Comparison of ENCODE assay signal across 24 cellular contexts in the genomic region with DNA sequence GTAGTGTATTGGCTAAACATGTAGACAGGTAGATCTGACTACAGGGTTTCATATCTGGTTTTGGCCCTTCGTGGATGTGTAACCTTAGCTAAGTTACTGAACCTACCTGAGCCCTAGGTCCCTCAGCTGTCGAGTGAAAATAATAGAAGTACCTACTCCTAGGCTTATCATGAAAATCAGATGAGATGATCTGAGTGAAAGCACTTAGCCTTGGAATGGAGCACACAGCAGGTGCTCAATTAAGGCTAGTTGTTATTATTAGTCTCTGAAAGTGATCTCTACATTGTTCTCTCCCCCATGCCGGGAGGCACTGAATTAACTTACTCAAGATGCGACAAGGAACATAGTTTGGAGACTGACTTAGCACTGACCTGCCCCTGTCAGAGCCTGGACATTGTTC.
DNase-seq lines count a peak whose midpoint lies in the region; ATAC-seq and TF ChIP-seq lines count a peak whose summit lies in the region.
"Had no signal": no experiment of that assay in that cellular context is flagged by ENCODE, and none has a peak within 500 bp of the region (broad histone marks: within the 10 kb centered on the region; RNA-seq: fewer than 3 reads in every experiment).

No MANE protein-coding gene starts in this region.

- H3K4me3 ChIP-seq in OCI-LY1 (ENCODE audit: low read depth, low read length, poor library complexity, severe bottlenecking) (no peak overlapping the region), iPS DF 6.9 (ENCODE audit: low read length) (no peak overlapping the region), stomach (no peak overlapping the region)
- H3K4me3 ChIP-seq: colonic mucosa, HAP-1, lung had no signal

- H3K9me3 ChIP-seq in OCI-LY1 (ENCODE audit: low read length), result no peaks in the 10 kb centered on the region
- no peaks in the 10 kb centered on the region for H3K9me3 ChIP-seq in iPS DF 6.9 (ENCODE audit: control insufficient read depth, insufficient read depth, low read length)
- no peaks in the 10 kb centered on the region for H3K9me3 ChIP-seq in stomach
- H3K9me3 ChIP-seq: BE2C, colonic mucosa, HAP-1, neutrophil had no signal

- no peak for ATAC-seq in stimulated activated naive CD8-positive, alpha-beta T cell treated with anti-CD3 and anti-CD28 coated beads, Interleukin-15, amount 100 ng/mL, for 72 hours
- ATAC-seq in HG03196 (IDR thresholded peaks at IDR 0.05; ENCODE audit: unreplicated experiment), result no peak
- ATAC-seq: effector memory CD8-positive, alpha-beta T cell; esophagus mucosa had no signal

- H3K4me3 Mint-ChIP-seq in stimulated activated naive CD8-positive, alpha-beta T cell treated with anti-CD3 and anti-CD28 coated beads, Interleukin-15, Interleukin-2, amounts not matched to agents 100 ng/mL and 50 ng/mL, for 24 hours, result no peak overlapping the region
- no peak overlapping the region for H3K4me3 Mint-ChIP-seq in stimulated activated naive CD8-positive, alpha-beta T cell treated with anti-CD3 and anti-CD28 coated beads, Interleukin-15, amount 100 ng/mL, for 72 hours
- H3K4me3 Mint-ChIP-seq: activated CD4-positive, alpha-beta T cell treated with anti-CD3 and anti-CD28 coated beads, Interleukin-2, amount 10 ng/mL, durations not matched to agents 24 days and 14 days; activated T-cell treated with anti-CD3 and anti-CD28 coated beads, Interleukin-2, amount 50 U/mL, for 4 hours; effector memory CD8-positive, alpha-beta T cell had no signal

- H3K4me2 ChIP-seq in OCI-LY1 (ENCODE audit: low read length), result no peak overlapping the region

- H3K36me3 Mint-ChIP-seq in stimulated activated naive CD8-positive, alpha-beta T cell treated with anti-CD3 and anti-CD28 coated beads, Interleukin-15, Interleukin-2, amounts not matched to agents 100 ng/mL and 50 ng/mL, for 24 hours (ENCODE audit: low read depth), result no peaks in the 10 kb centered on the region

- H3K9me2 ChIP-seq in OCI-LY1 (ENCODE audit: low read depth, low read length), result no peaks in the 10 kb centered on the region

- H3K27me3 Mint-ChIP-seq in stimulated activated naive CD8-positive, alpha-beta T cell treated with anti-CD3 and anti-CD28 coated beads, Interleukin-15, Interleukin-2, amounts not matched to agents 100 ng/mL and 50 ng/mL, for 24 hours, result no peaks in the 10 kb centered on the region
- no peaks in the 10 kb centered on the region for H3K27me3 Mint-ChIP-seq in stimulated activated naive CD8-positive, alpha-beta T cell treated with anti-CD3 and anti-CD28 coated beads, Interleukin-15, amount 100 ng/mL, for 72 hours
- H3K27me3 Mint-ChIP-seq: activated CD4-positive, alpha-beta T cell treated with anti-CD3 and anti-CD28 coated beads, Interleukin-2, amount 10 ng/mL, durations not matched to agents 24 days and 14 days; effector memory CD8-positive, alpha-beta T cell had no signal

- no peak for TF ChIP-seq POLR2A in stomach (IDR thresholded peaks at IDR 0.05)

- no CpG with 5 or more reads among the region's 4 CpGs for WGBS in iPS DF 6.9 (ENCODE audit: insufficient coverage, insufficient read length)
- 73 to 86% (median 85%) methylated on average over 4 of the region's 4 CpGs for WGBS in stomach, 5 donors

- H3K27me3 ChIP-seq in OCI-LY1 (ENCODE audit: insufficient read depth, low read length) (no peaks in the 10 kb centered on the region), iPS DF 6.9 (ENCODE audit: control insufficient read depth, insufficient read depth, low read length) (no peaks in the 10 kb centered on the region), stomach (no peaks in the 10 kb centered on the region)
- H3K27me3 ChIP-seq: BE2C, colonic mucosa, neutrophil had no signal

- no peaks in the 10 kb centered on the region for H4K20me1 ChIP-seq in OCI-LY1 (ENCODE audit: insufficient read depth, low read length)

- no peaks in the 10 kb centered on the region for H3K36me3 ChIP-seq in OCI-LY1 (ENCODE audit: insufficient read depth, low read length)
- H3K36me3 ChIP-seq in iPS DF 6.9 (ENCODE audit: control insufficient read depth, insufficient read depth, low read length), result no peaks in the 10 kb centered on the region
- H3K36me3 ChIP-seq in stomach, result no peaks in the 10 kb centered on the region
- H3K36me3 ChIP-seq: BE2C, colonic mucosa, HAP-1, neutrophil had no signal

- DNase-seq in stimulated activated naive CD8-positive, alpha-beta T cell treated with anti-CD3 and anti-CD28 coated beads, Interleukin-15, amount 100 ng/mL, for 72 hours, result no peak
- DNase-seq in iPS DF 6.9 (ENCODE audit: low read depth, low spot score) (peak; percentile 89), NCI-H1694 treated with DMSO at 0.1 percent for 48 hours (lab: John Stamatoyannopoulos, UW) (no peak), stomach (no peak), SW 1271 (lab: John Stamatoyannopoulos, UW) (no peak)
- DNase-seq: activated naive CD4-positive, alpha-beta T cell treated with Interleukin-2 at 50 U/mL for 16 hours; activated T-cell treated with anti-CD3 and anti-CD28 coated beads, Interleukin-2, amount 50 U/mL, for 4 hours; amniotic stem cell; BE2C; colonic mucosa; effector memory CD8-positive, alpha-beta T cell; GDM1; NCI-H146; NCI-H69; stimulated activated CD8-positive, alpha-beta memory T cell treated with anti-CD3 and anti-CD28 coated beads, Interleukin-4, amount 100 ng/mL, for 48 hours had no signal

- peak overlapping the region; percentile 42; the same call in 1 of the 2 replicates for H2AFZ ChIP-seq in OCI-LY1 (ENCODE audit: low read length)

- no peak for TF ChIP-seq CTCF in OCI-LY1 (IDR thresholded peaks at IDR 0.05; ENCODE audit: low read length)
- no peak for TF ChIP-seq CTCF in stomach (IDR thresholded peaks at IDR 0.05)

- no peaks in the 10 kb centered on the region for H3K9me3 Mint-ChIP-seq in stimulated activated naive CD8-positive, alpha-beta T cell treated with anti-CD3 and anti-CD28 coated beads, Interleukin-15, Interleukin-2, amounts not matched to agents 100 ng/mL and 50 ng/mL, for 24 hours
- H3K9me3 Mint-ChIP-seq in stimulated activated naive CD8-positive, alpha-beta T cell treated with anti-CD3 and anti-CD28 coated beads, Interleukin-15, amount 100 ng/mL, for 72 hours, result no peaks in the 10 kb centered on the region
- H3K9me3 Mint-ChIP-seq: activated CD4-positive, alpha-beta T cell treated with anti-CD3 and anti-CD28 coated beads, Interleukin-2, amount 10 ng/mL, durations not matched to agents 24 days and 14 days; activated T-cell treated with anti-CD3 and anti-CD28 coated beads, Interleukin-2, amount 50 U/mL, for 4 hours; effector memory CD8-positive, alpha-beta T cell; T-helper 2 cell treated with Interferon-gamma antibody and Interleukin-4, amounts not matched to agents 5 μg/mL and 100 μg/mL, for 36 hours had no signal

- H3K9ac ChIP-seq in OCI-LY1 (ENCODE audit: low read length), result no peak overlapping the region

- no peak for TF ChIP-seq EP300 in stomach (IDR thresholded peaks at IDR 0.05)

- no peaks in the 10 kb centered on the region for H3F3A ChIP-seq in OCI-LY1 (ENCODE audit: insufficient read depth, low read length)

- H3K79me2 ChIP-seq in OCI-LY1 (ENCODE audit: insufficient read depth, low read length), result no peaks in the 10 kb centered on the region

- H3K4me1 Mint-ChIP-seq in stimulated activated naive CD8-positive, alpha-beta T cell treated with anti-CD3 and anti-CD28 coated beads, Interleukin-15, Interleukin-2, amounts not matched to agents 100 ng/mL and 50 ng/mL, for 24 hours (ENCODE audit: low read depth), result peaks cover 18% of the 10 kb centered on the region
- H3K4me1 Mint-ChIP-seq in stimulated activated naive CD8-positive, alpha-beta T cell treated with anti-CD3 and anti-CD28 coated beads, Interleukin-15, amount 100 ng/mL, for 72 hours, result peaks cover 10% of the 10 kb centered on the region

- intact Hi-C loops in stomach (cut with DNase I; ENCODE audit: low total_unique reads), result no loop called here

- H3K27ac Mint-ChIP-seq in stimulated activated naive CD8-positive, alpha-beta T cell treated with anti-CD3 and anti-CD28 coated beads, Interleukin-15, Interleukin-2, amounts not matched to agents 100 ng/mL and 50 ng/mL, for 24 hours, result peak overlapping the region; percentile 40
- no peak overlapping the region for H3K27ac Mint-ChIP-seq in stimulated activated naive CD8-positive, alpha-beta T cell treated with anti-CD3 and anti-CD28 coated beads, Interleukin-15, amount 100 ng/mL, for 72 hours
- H3K27ac Mint-ChIP-seq: activated CD4-positive, alpha-beta T cell treated with anti-CD3 and anti-CD28 coated beads, Interleukin-2, amount 10 ng/mL, durations not matched to agents 24 days and 14 days; effector memory CD8-positive, alpha-beta T cell; T-helper 2 cell treated with Interferon-gamma antibody and Interleukin-4, amounts not matched to agents 5 μg/mL and 100 μg/mL, for 36 hours had no signal

- H3K4me1 ChIP-seq in OCI-LY1 (ENCODE audit: insufficient read depth, low read length, severe bottlenecking) (peaks cover 31% of the 10 kb centered on the region), iPS DF 6.9 (ENCODE audit: control insufficient read depth, insufficient read depth, low read length) (peaks cover 1% of the 10 kb centered on the region; the same call in 1 of the 2 replicates), stomach (peaks cover 5 to 31% (median 14%) of the 10 kb centered on the region in 4 donors)
- H3K4me1 ChIP-seq: BE2C, colonic mucosa had no signal

- H3K27ac ChIP-seq in OCI-LY1 (ENCODE audit: low read depth, low read length, poor library complexity, severe bottlenecking), result no peak overlapping the region
- no peak overlapping the region for H3K27ac ChIP-seq in iPS DF 6.9 (ENCODE audit: low read length)
- no peak overlapping the region for H3K27ac ChIP-seq in stomach
- H3K27ac ChIP-seq: colonic mucosa, neutrophil had no signal
